Comparison of ENCODE assay signal across 8 cellular contexts in the genomic region with DNA sequence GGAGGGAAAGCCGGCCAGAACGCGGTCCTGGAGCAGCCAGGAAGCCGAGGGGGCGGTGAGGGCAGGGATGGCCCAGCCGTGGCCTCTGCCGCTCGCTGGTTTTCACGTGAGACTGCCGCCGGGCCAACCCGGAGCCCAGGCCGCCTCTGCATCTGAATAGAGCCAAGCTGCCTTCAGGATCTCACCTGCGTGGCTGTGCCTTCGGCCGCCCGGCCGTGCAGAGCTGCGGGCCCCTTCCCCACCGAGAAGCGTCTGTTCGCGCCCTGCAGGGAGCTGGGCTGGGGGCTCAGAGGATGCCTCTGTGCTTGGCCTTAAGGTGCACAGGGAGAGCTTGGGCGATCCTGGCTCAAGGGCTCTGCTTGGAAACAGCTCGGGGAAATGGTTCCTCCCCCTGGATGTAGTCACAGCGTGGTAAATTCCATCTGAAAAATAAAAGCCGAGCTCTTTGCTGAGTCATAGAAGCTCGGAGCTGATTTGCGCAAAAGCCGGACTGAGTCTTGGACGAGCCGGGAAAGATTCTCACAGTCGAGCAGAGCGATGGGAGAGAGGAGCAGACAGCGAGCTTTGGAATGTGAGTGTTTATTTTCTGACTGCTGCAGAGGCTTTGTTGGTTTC. TPM values are rescaled to one million over a fixed set of nuclear protein-coding genes. Genes with fewer than 3 reads are reported as not detected.
DNase-seq lines count a peak whose midpoint lies in the region; ATAC-seq and TF ChIP-seq lines count a peak whose summit lies in the region.

A gene (plus strand): TSS at position 456 of the 615 bp plus-strand sequence. CDS start 38,863 bp downstream, outside the sequence.

- intact Hi-C loops in lower lobe of right lung (cut with DNase I) = no loop called here

- H3K27me3 ChIP-seq in Peyer's patch (no peaks in the 10 kb centered on the region), endocrine pancreas (ENCODE audit: control insufficient read depth, insufficient read depth, low read length) (no peaks in the 10 kb centered on the region), lower lobe of right lung (ENCODE audit: low read depth) (peaks cover 6% of the 10 kb centered on the region), stomach smooth muscle (ENCODE audit: control insufficient read depth in 1 of 2, insufficient read depth in 2 of 2, low read length in 2 of 2) (no peaks in the 10 kb centered on the region), WERI-Rb-1 (ENCODE audit: insufficient read depth, low read depth, severe bottlenecking) (no peaks in the 10 kb centered on the region)

- peak within 1 kb of the TSS in 2 of 4 donors; percentile 3 to 76 for H3K27ac ChIP-seq in Peyer's patch
- H3K27ac ChIP-seq in lower lobe of right lung = peak within 1 kb of the TSS; percentile 36
- H3K27ac ChIP-seq in stomach smooth muscle (ENCODE audit: low read length) = peak within 1 kb of the TSS; percentile 37
- no peak within 1 kb of the TSS for H3K27ac ChIP-seq in WERI-Rb-1

- TF ChIP-seq CTCF in Peyer's patch (IDR thresholded peaks at IDR 0.05) = no peak
- no peak for TF ChIP-seq CTCF in lower lobe of right lung (IDR thresholded peaks at IDR 0.05)
- no peak for TF ChIP-seq CTCF in WERI-Rb-1 (IDR thresholded peaks at IDR 0.05; ENCODE audit: low read depth, low read length)

- TF ChIP-seq POLR2A in Peyer's patch (IDR thresholded peaks at IDR 0.05) = no peak

- H3K9ac ChIP-seq in endocrine pancreas (ENCODE audit: control insufficient read depth, insufficient read depth, low read length) = peak within 1 kb of the TSS; percentile 79
- H3K9ac ChIP-seq in stomach smooth muscle (ENCODE audit: low read length in 2 of 2) = peak within 1 kb of the TSS; percentile 41 to 60

- H3K4me1 ChIP-seq in Peyer's patch (peaks cover 0 to 9% (median 0%) of the 10 kb centered on the region in 4 donors), endocrine pancreas (ENCODE audit: control insufficient read depth, insufficient read depth, low read length) (peaks cover 4% of the 10 kb centered on the region), lower lobe of right lung (peaks cover 6% of the 10 kb centered on the region), stomach smooth muscle (ENCODE audit: control insufficient read depth, insufficient read depth, low read length) (peaks cover 21% of the 10 kb centered on the region)

- DNase-seq in DMS79 treated with DMSO at 0.1 percent for 48 hours (lab: John Stamatoyannopoulos, UW) (peak; percentile 36), Peyer's patch (peak in 2 of 3 donors; percentile 46 to 47), lower lobe of right lung (no peak), WERI-Rb-1 (no peak), NCI-H1105 (lab: John Stamatoyannopoulos, UW) (no peak)

- no peaks in the 10 kb centered on the region for H3K36me3 ChIP-seq in Peyer's patch
- no peaks in the 10 kb centered on the region for H3K36me3 ChIP-seq in endocrine pancreas (ENCODE audit: control insufficient read depth, insufficient read depth, low read length)
- H3K36me3 ChIP-seq in lower lobe of right lung = no peaks in the 10 kb centered on the region
- H3K36me3 ChIP-seq in stomach smooth muscle (ENCODE audit: control insufficient read depth in 2 of 2, insufficient read depth in 2 of 2, low read length in 2 of 2) = no peaks in the 10 kb centered on the region
- no peaks in the 10 kb centered on the region for H3K36me3 ChIP-seq in WERI-Rb-1

- H3K9me3 ChIP-seq in Peyer's patch (no peaks in the 10 kb centered on the region), endocrine pancreas (ENCODE audit: control insufficient read depth, low read length) (no peaks in the 10 kb centered on the region), lower lobe of right lung (no peaks in the 10 kb centered on the region), stomach smooth muscle (ENCODE audit: control insufficient read depth in 2 of 2, low read length in 2 of 2) (no peaks in the 10 kb centered on the region), WERI-Rb-1 (ENCODE audit: severe bottlenecking) (no peaks in the 10 kb centered on the region)

- H3K4me3 ChIP-seq in Peyer's patch = peak within 1 kb of the TSS; percentile 21 to 46 (median 36)
- peak within 1 kb of the TSS; percentile 77 for H3K4me3 ChIP-seq in endocrine pancreas (ENCODE audit: control insufficient read depth, insufficient read depth, low read length)
- H3K4me3 ChIP-seq in lower lobe of right lung = peak within 1 kb of the TSS; percentile 50
- H3K4me3 ChIP-seq in stomach smooth muscle (ENCODE audit: low read length in 2 of 2) = peak within 1 kb of the TSS; percentile 84 to 90
- H3K4me3 ChIP-seq in WERI-Rb-1 (ENCODE audit: low read depth, low read length) = no peak within 1 kb of the TSS

- ATAC-seq in lower lobe of right lung (peak; percentile 74 to 81), GM21381 (IDR thresholded peaks at IDR 0.05; ENCODE audit: unreplicated experiment) (no peak)

RNA-seq across cellular contexts. Expression of the gene that starts here (rescaled TPM):
- total RNA-seq in Peyer's patch (1 to 10 TPM in 1 of 4 donors, under 1 TPM in 3; 0.18 to 2.5 (median 0.23) TPM), lower lobe of right lung (0.18 TPM)

Comparison
In these comparisons a context has a peak if more than half of its experiments do, and no peak if none do; other contexts are left out.
1. Peak in ATAC-seq, H3K4me3 ChIP-seq and H3K27ac ChIP-seq in lower lobe of right lung; RNA of the gene not detected or under 1 TPM.
2. DNase-seq: peak in DMS79 treated with DMSO at 0.1 percent for 48 hours (single experiment) and Peyer's patch (2 of 3); none in lower lobe of right lung (single experiment), WERI-Rb-1 (single experiment) and NCI-H1105 (single experiment).